8 cellular contexts compared by ENCODE assay signal in genomic region chr17:6913608-6914443, GRCh38.
DNase-seq lines count a peak whose midpoint lies in the region; ATAC-seq and TF ChIP-seq lines count a peak whose summit lies in the region.

No MANE protein-coding gene starts in this region.

- DNase-seq in DMS53 (lab: John Stamatoyannopoulos, UW): peak; percentile 20
- DNase-seq in DMS53 treated with DMSO at 0.1 percent for 48 hours (lab: John Stamatoyannopoulos, UW; ENCODE audit: unreplicated experiment): no peak
- DNase-seq in NCI-H69 (lab: John Stamatoyannopoulos, UW): peak; percentile 71
- DNase-seq in activated CD8-positive, alpha-beta T cell treated with anti-CD3 and anti-CD28 coated beads for 36 hours: peak; percentile 91
- DNase-seq in ecto neural progenitor cell (ENCODE audit: low spot score): peak; percentile 74
- DNase-seq in mesendoderm: peak; percentile 40
- peak; percentile 53 for DNase-seq in stimulated activated CD8-positive, alpha-beta memory T cell treated with anti-CD3 and anti-CD28 coated beads, Interleukin-12 subunit alpha, Interleukin-12 subunit beta, amount 100 ng/mL, for 4 hours (ENCODE audit: low read depth)

- H3K4me3 ChIP-seq in mesendoderm (ENCODE audit: low read length): no peak overlapping the region

- no peaks in the 10 kb centered on the region for H3K9me3 Mint-ChIP-seq in activated CD8-positive, alpha-beta T cell treated with anti-CD3 and anti-CD28 coated beads for 36 hours

- WGBS in mesendoderm (ENCODE audit: extremely low coverage, insufficient coverage, low lambda C conversion rate): no CpG with 5 or more reads among the region's 32 CpGs

- H3K36me3 Mint-ChIP-seq in activated CD8-positive, alpha-beta T cell treated with anti-CD3 and anti-CD28 coated beads for 36 hours (ENCODE audit: low read depth): no peaks in the 10 kb centered on the region

- no peak overlapping the region for H2AK5ac ChIP-seq in mesendoderm (ENCODE audit: low read length)

- H3K36me3 ChIP-seq in mesendoderm (ENCODE audit: control insufficient read depth, insufficient read depth, low read length): no peaks in the 10 kb centered on the region

- H4K8ac ChIP-seq in mesendoderm (ENCODE audit: low read depth, low read length): no peak overlapping the region

- no peak overlapping the region for H2BK5ac ChIP-seq in mesendoderm (ENCODE audit: low read length)

- H3K4me2 ChIP-seq in mesendoderm (ENCODE audit: low read length): no peak overlapping the region

- H3K9ac ChIP-seq in mesendoderm (ENCODE audit: low read length): no peak overlapping the region

- H4K5ac ChIP-seq in mesendoderm (ENCODE audit: low read length): no peak overlapping the region

- no peak overlapping the region for H2BK120ac ChIP-seq in mesendoderm (ENCODE audit: low read depth, low read length)

- H3K27ac ChIP-seq in mesendoderm (ENCODE audit: low read depth, low read length): no peak overlapping the region

- peak; percentile 94 for ATAC-seq in activated CD8-positive, alpha-beta T cell treated with anti-CD3 and anti-CD28 coated beads for 36 hours
- ATAC-seq in HG02571 (IDR thresholded peaks at IDR 0.05; ENCODE audit: unreplicated experiment): no peak

- no peak overlapping the region for H2BK15ac ChIP-seq in mesendoderm (replicated peaks; ENCODE audit: low read depth)

- no peaks in the 10 kb centered on the region for H3K79me1 ChIP-seq in mesendoderm (ENCODE audit: low read length)

- H3K4me1 ChIP-seq in mesendoderm (ENCODE audit: control insufficient read depth, low read depth, low read length): no peaks in the 10 kb centered on the region

- no peak overlapping the region for H3K18ac ChIP-seq in mesendoderm (ENCODE audit: low read length)

- no peaks in the 10 kb centered on the region for H3K27me3 ChIP-seq in mesendoderm (ENCODE audit: insufficient read depth, low read length, poor library complexity)

- H3K56ac ChIP-seq in mesendoderm (ENCODE audit: low read length): no peak overlapping the region

- H3K23ac ChIP-seq in mesendoderm (ENCODE audit: low read length): no peak overlapping the region

- H3K4me1 Mint-ChIP-seq in activated CD8-positive, alpha-beta T cell treated with anti-CD3 and anti-CD28 coated beads for 36 hours (ENCODE audit: low read depth): peaks cover 6% of the 10 kb centered on the region

- no peak overlapping the region for H3K27ac Mint-ChIP-seq in activated CD8-positive, alpha-beta T cell treated with anti-CD3 and anti-CD28 coated beads for 36 hours

- TF ChIP-seq CTCF in activated CD8-positive, alpha-beta T cell treated with anti-CD3 and anti-CD28 coated beads for 36 hours (IDR thresholded peaks at IDR 0.05): peak; percentile 95

- peak overlapping the region; percentile 71 for H3K4me3 Mint-ChIP-seq in activated CD8-positive, alpha-beta T cell treated with anti-CD3 and anti-CD28 coated beads for 36 hours

- no peaks in the 10 kb centered on the region for H3K79me2 ChIP-seq in mesendoderm (ENCODE audit: control insufficient read depth, insufficient read depth, low read length)

- peaks cover 4% of the 10 kb centered on the region for H3K27me3 Mint-ChIP-seq in activated CD8-positive, alpha-beta T cell treated with anti-CD3 and anti-CD28 coated beads for 36 hours

- no peak overlapping the region for H3K4ac ChIP-seq in mesendoderm (ENCODE audit: low read depth, low read length)

- POLR2A ChIA-PET in activated CD8-positive, alpha-beta T cell treated with anti-CD3 and anti-CD28 coated beads for 36 hours (lab: Charles Lee): interaction anchor here (0.7 to 2.0 kb wide), 5 partner anchors 16 to 101 kb away, joined by 3 to 9 read pairs (median 4); partner anchors contain the start of gene RNASEK

- CTCF ChIA-PET in activated CD8-positive, alpha-beta T cell treated with anti-CD3 and anti-CD28 coated beads for 36 hours (lab: Charles Lee): interaction anchor here (0.7 to 12.1 kb wide), 29 partner anchors 9 to 219 kb away, joined by 3 to 284 read pairs (median 5); partner anchors contain the start of genes BCL6B, RNASEK and TEKT1

- intact Hi-C loops in activated CD8-positive, alpha-beta T cell treated with anti-CD3 and anti-CD28 coated beads for 36 hours (cut with micrococcal nuclease): loop anchor here (5.0 kb wide), 1 partner anchor 108 kb away; the partner anchor contains the start of gene BCL6B
